Comparison of ENCODE assay signal across 11 cellular contexts in the genomic region with DNA sequence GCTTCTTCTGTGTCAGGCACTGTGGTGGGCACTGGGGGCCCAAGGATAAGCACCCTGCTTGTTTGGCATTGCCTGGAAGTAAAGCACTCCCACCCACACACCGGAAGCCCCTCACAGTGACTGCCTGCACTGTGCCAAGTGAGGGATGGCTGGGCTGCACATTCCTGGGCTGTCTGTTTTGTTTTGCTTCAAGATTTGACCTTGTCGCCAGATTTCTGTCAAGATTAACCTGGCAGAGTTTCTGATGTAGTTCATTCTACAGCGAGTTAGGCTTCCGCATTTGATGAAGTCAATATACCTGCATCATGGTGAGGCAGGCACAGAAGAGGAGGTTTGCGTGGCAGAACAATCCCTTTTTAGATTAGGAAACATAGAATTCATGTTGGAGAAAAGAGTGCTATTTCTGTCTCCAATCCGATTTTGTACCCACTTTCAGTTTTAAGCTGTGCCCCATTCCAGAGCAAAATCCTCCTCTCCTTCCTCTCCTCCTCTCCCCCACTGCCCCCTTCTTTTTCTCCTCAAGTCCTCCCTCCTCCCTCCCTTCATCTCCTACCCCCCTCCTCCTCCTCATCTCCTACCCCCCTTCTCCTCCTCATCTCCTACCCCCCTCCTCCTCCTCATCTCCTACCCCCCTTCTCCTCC.
"Had no signal": no experiment of that assay in that cellular context is flagged by ENCODE, and none has a peak within 500 bp of the region (broad histone marks: within the 10 kb centered on the region; RNA-seq: fewer than 3 reads in every experiment).

No MANE protein-coding gene starts in this region.

- H3K9me3 Mint-ChIP-seq: activated CD4-positive, alpha-beta T cell treated with anti-CD3 and anti-CD28 coated beads, Interleukin-2, amount 10 ng/mL, durations not matched to agents 7 days and 5 days; activated naive CD4-positive, alpha-beta T cell treated with anti-CD3 and anti-CD28 coated beads for 36 hours; activated T-cell treated with anti-CD3 and anti-CD28 coated beads, Interleukin-2, amount 50 U/mL, for 4 hours; natural killer cell; stimulated activated naive CD8-positive, alpha-beta T cell treated with anti-CD3 and anti-CD28 coated beads, Interleukin-15, amount 100 ng/mL, for 72 hours; T-helper 1 cell treated with Interleukin-12 subunit alpha and Interleukin-12 subunit beta and Interleukin-4 antibody, amounts not matched to agents 30 μg/mL and 1 μg/mL, for 36 hours had no signal

- H3K27ac Mint-ChIP-seq: activated CD4-positive, alpha-beta T cell treated with anti-CD3 and anti-CD28 coated beads, Interleukin-2, amount 10 ng/mL, durations not matched to agents 7 days and 5 days; activated CD8-positive, alpha-beta T cell treated with anti-CD3 and anti-CD28 coated beads, Interleukin-2, amount 10 ng/mL, durations not matched to agents 7 days and 5 days; activated naive CD4-positive, alpha-beta T cell treated with anti-CD3 and anti-CD28 coated beads for 36 hours; natural killer cell; T-helper 1 cell treated with Interleukin-12 subunit alpha and Interleukin-12 subunit beta and Interleukin-4 antibody, amounts not matched to agents 30 μg/mL and 1 μg/mL, for 36 hours had no signal

- H3K36me3 Mint-ChIP-seq: natural killer cell had no signal

- H3K27me3 ChIP-seq: suprapubic skin, transverse colon had no signal

- H3K4me1 Mint-ChIP-seq: activated CD4-positive, alpha-beta T cell treated with anti-CD3 and anti-CD28 coated beads, Interleukin-2, amount 10 ng/mL, durations not matched to agents 7 days and 5 days; natural killer cell; stimulated activated naive CD8-positive, alpha-beta T cell treated with anti-CD3 and anti-CD28 coated beads, Interleukin-15, amount 100 ng/mL, for 72 hours had no signal

- H3K36me3 ChIP-seq: suprapubic skin, transverse colon had no signal

- H3K9me3 ChIP-seq: suprapubic skin, transverse colon had no signal

- H3K4me3 ChIP-seq: coronary artery, suprapubic skin, transverse colon had no signal

- H3K27ac ChIP-seq: coronary artery, suprapubic skin, transverse colon had no signal

- H3K4me1 ChIP-seq: transverse colon had no signal

- FAIRE-seq: endometrium had no signal

- H3K4me3 Mint-ChIP-seq: activated CD4-positive, alpha-beta T cell treated with anti-CD3 and anti-CD28 coated beads, Interleukin-2, amount 10 ng/mL, durations not matched to agents 7 days and 5 days; activated CD8-positive, alpha-beta T cell treated with anti-CD3 and anti-CD28 coated beads, Interleukin-2, amount 10 ng/mL, durations not matched to agents 7 days and 5 days; activated naive CD4-positive, alpha-beta T cell treated with anti-CD3 and anti-CD28 coated beads for 36 hours; activated T-cell treated with anti-CD3 and anti-CD28 coated beads, Interleukin-2, amount 50 U/mL, for 4 hours; natural killer cell; stimulated activated naive CD8-positive, alpha-beta T cell treated with anti-CD3 and anti-CD28 coated beads, Interleukin-15, amount 100 ng/mL, for 72 hours; T-helper 1 cell treated with Interleukin-12 subunit alpha and Interleukin-12 subunit beta and Interleukin-4 antibody, amounts not matched to agents 30 μg/mL and 1 μg/mL, for 36 hours had no signal

- DNase-seq: activated CD4-positive, alpha-beta T cell treated with anti-CD3 and anti-CD28 coated beads, Interleukin-2, amount 10 ng/mL, durations not matched to agents 7 days and 5 days; activated CD8-positive, alpha-beta T cell treated with anti-CD3 and anti-CD28 coated beads, Interleukin-2, amount 10 ng/mL, durations not matched to agents 7 days and 5 days; activated naive CD4-positive, alpha-beta T cell treated with anti-CD3 and anti-CD28 coated beads for 36 hours; activated T-cell treated with anti-CD3 and anti-CD28 coated beads, Interleukin-2, amount 50 U/mL, for 4 hours; natural killer cell; stimulated activated naive CD8-positive, alpha-beta T cell treated with anti-CD3 and anti-CD28 coated beads, Interleukin-15, amount 100 ng/mL, for 72 hours; transverse colon had no signal

- ATAC-seq: activated CD8-positive, alpha-beta T cell treated with anti-CD3 and anti-CD28 coated beads, Interleukin-2, amount 10 ng/mL, durations not matched to agents 7 days and 5 days; activated T-cell treated with anti-CD3 and anti-CD28 coated beads, Interleukin-2, amount 50 U/mL, for 4 hours; natural killer cell; stimulated activated naive CD8-positive, alpha-beta T cell treated with anti-CD3 and anti-CD28 coated beads, Interleukin-15, amount 100 ng/mL, for 72 hours had no signal
